23 cellular contexts compared by ENCODE assay signal in the genomic region with DNA sequence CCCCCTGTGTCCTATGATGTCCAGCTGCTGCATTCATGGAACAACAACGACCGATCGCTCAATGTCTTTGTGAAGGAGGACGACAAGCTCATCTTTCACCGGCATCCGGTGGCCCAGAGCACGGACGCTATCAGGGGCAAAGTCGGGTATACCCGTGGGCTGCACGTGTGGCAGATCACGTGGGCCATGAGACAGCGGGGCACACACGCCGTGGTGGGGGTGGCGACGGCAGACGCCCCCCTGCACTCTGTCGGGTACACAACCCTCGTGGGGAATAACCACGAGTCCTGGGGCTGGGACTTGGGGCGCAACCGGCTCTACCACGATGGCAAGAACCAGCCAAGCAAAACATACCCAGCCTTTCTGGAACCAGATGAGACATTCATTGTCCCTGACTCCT.
DNase-seq lines count a peak whose midpoint lies in the region; ATAC-seq and TF ChIP-seq lines count a peak whose summit lies in the region.
"Had no signal": no experiment of that assay in that cellular context is flagged by ENCODE, and none has a peak within 500 bp of the region (broad histone marks: within the 10 kb centered on the region; RNA-seq: fewer than 3 reads in every experiment).

No MANE protein-coding gene starts in this region.

- H3K27me3 Mint-ChIP-seq in MCF 10A (ENCODE audit: insufficient read depth, unreplicated experiment) = no peaks in the 10 kb centered on the region
- H3K27me3 Mint-ChIP-seq: B cell; CD4-positive, CD25-positive, alpha-beta regulatory T cell had no signal

- no peak overlapping the region for H3K14ac ChIP-seq in trophoblast cell (ENCODE audit: low read length)

- no peak overlapping the region for H2BK120ac ChIP-seq in trophoblast cell (ENCODE audit: insufficient read depth, low read length, poor library complexity)

- H3K27me3 ChIP-seq in mammary epithelial cell (ENCODE audit: insufficient read depth, low read length) (no peaks in the 10 kb centered on the region), Panc1 (ENCODE audit: control insufficient read depth, insufficient read depth, low read length) (no peaks in the 10 kb centered on the region), trophoblast cell (ENCODE audit: insufficient read depth, low read length) (no peaks in the 10 kb centered on the region), foreskin keratinocyte (no peaks in the 10 kb centered on the region)
- H3K27me3 ChIP-seq: BLaER1 had no signal

- H3K79me1 ChIP-seq in trophoblast cell (ENCODE audit: low read length) = no peaks in the 10 kb centered on the region

- ATAC-seq in Panc1 = no peak
- ATAC-seq in foreskin keratinocyte = no peak
- no peak for ATAC-seq in GM18858 (IDR thresholded peaks at IDR 0.05; ENCODE audit: unreplicated experiment)
- ATAC-seq: CD8-positive, alpha-beta T cell; GM12878 had no signal

- CTCF ChIA-PET in mammary epithelial cell (lab: Charles Lee; ENCODE audit: low non-redundant PET) = no interaction called here
- CTCF ChIA-PET in MCF 10A (lab: Yijun Ruan, JAX) = no interaction called here
- CTCF ChIA-PET in Panc1 (lab: Charles Lee) = no interaction called here

- H3K36me3 Mint-ChIP-seq in MCF 10A (ENCODE audit: insufficient read depth, unreplicated experiment) = peaks cover 40% of the 10 kb centered on the region

- no peak overlapping the region for H4K91ac ChIP-seq in trophoblast cell (ENCODE audit: low read depth, low read length)

- DNase-seq in mammary epithelial cell (no peak), MCF 10A (ENCODE audit: unreplicated experiment) (no peak), Panc1 (ENCODE audit: low read depth, low spot score) (no peak), left kidney (ENCODE audit: low read depth, low spot score) (peak; percentile 61), trophoblast cell (no peak), foreskin keratinocyte (no peak)
- no peak for DNase-seq in activated CD8-positive, alpha-beta memory T cell treated with anti-CD3 and anti-CD28 coated beads, Interleukin-2, amount 50 U/mL, for 4 hours
- DNase-seq: Caco-2; CD4-positive, CD25-positive, alpha-beta regulatory T cell; CD8-positive, alpha-beta T cell; DMS 273 treated with DMSO at 0.1 percent for 48 hours; DMS79; EL; GDM1; GM23248; H7; HCEC 1CT had no signal

- H3K9me3 Mint-ChIP-seq in MCF 10A (ENCODE audit: unreplicated experiment) = peaks cover 8% of the 10 kb centered on the region
- H3K9me3 Mint-ChIP-seq: CD4-positive, CD25-positive, alpha-beta regulatory T cell; CD8-positive, alpha-beta T cell had no signal

- no peak overlapping the region for H3K27ac Mint-ChIP-seq in MCF 10A (ENCODE audit: low read depth, unreplicated experiment)
- H3K27ac Mint-ChIP-seq: B cell; CD8-positive, alpha-beta T cell had no signal

- no peaks in the 10 kb centered on the region for H3K9me3 ChIP-seq in mammary epithelial cell (replicated peaks; ENCODE audit: insufficient read depth, low read length)
- H3K9me3 ChIP-seq in Panc1 (ENCODE audit: control insufficient read depth, insufficient read depth, low read depth, low read length) = no peaks in the 10 kb centered on the region
- H3K9me3 ChIP-seq in trophoblast cell (ENCODE audit: insufficient read depth, low read depth, low read length) = peaks cover 5% of the 10 kb centered on the region
- H3K9me3 ChIP-seq: Caco-2 had no signal

- TF ChIP-seq CTCF in mammary epithelial cell (conservative IDR thresholded peaks at IDR 0.05 in 1 of 2, IDR thresholded peaks at IDR 0.05 in 1 of 2; ENCODE audit: extremely low read depth in 1 of 2, insufficient read depth in 1 of 2, low read depth in 1 of 2, low read length in 2 of 2) (no peak), MCF 10A (IDR thresholded peaks at IDR 0.05; ENCODE audit: unreplicated experiment) (no peak), Panc1 (IDR thresholded peaks at IDR 0.05) (no peak), foreskin keratinocyte (conservative IDR thresholded peaks at IDR 0.05) (no peak)

- H2BK12ac ChIP-seq in trophoblast cell (ENCODE audit: low read length) = no peak overlapping the region

- H3K79me2 ChIP-seq in mammary epithelial cell (ENCODE audit: insufficient read depth, low read length) = peaks cover 43% of the 10 kb centered on the region
- peaks cover 14% of the 10 kb centered on the region for H3K79me2 ChIP-seq in trophoblast cell (ENCODE audit: control insufficient read depth, insufficient read depth, low read length, poor library complexity)

- H4K12ac ChIP-seq in trophoblast cell (ENCODE audit: low read depth, low read length) = no peak overlapping the region

- H3K18ac ChIP-seq in trophoblast cell (ENCODE audit: low read length) = peak overlapping the region; percentile 30

- intact Hi-C loops in mammary epithelial cell (cut with micrococcal nuclease) = no loop called here
- intact Hi-C loops in MCF 10A (cut with micrococcal nuclease) = loop anchor here (10.0 kb wide), 1 partner anchor 61 kb away; a partner anchor contains a TSS
- intact Hi-C loops in Panc1 (cut with micrococcal nuclease; ENCODE audit: unreplicated experiment) = no loop called here

- H2AK5ac ChIP-seq in trophoblast cell (ENCODE audit: low read length) = no peak overlapping the region

- H3K4me1 Mint-ChIP-seq in MCF 10A (ENCODE audit: insufficient read depth, unreplicated experiment) = peaks cover 7% of the 10 kb centered on the region

- no peak overlapping the region for H4K8ac ChIP-seq in trophoblast cell (ENCODE audit: low read depth, low read length)

- H3K27ac ChIP-seq in mammary epithelial cell (ENCODE audit: insufficient read depth, low read depth, low read length) (no peak overlapping the region), Panc1 (ENCODE audit: low read length) (no peak overlapping the region), trophoblast cell (ENCODE audit: low read depth, low read length) (no peak overlapping the region), foreskin keratinocyte (no peak overlapping the region)
- H3K27ac ChIP-seq: 22Rv1, BLaER1, C4-2B, GM23248 had no signal

- dilution Hi-C loops in mammary epithelial cell (cut with HindIII; ENCODE audit: low sequenced_read_pairs) = loop anchor here (10.0 kb wide), 1 partner anchor 51 kb away; no protein-coding TSS in a partner anchor

- H3K36me3 ChIP-seq in mammary epithelial cell (ENCODE audit: insufficient read depth, low read length) (no peaks in the 10 kb centered on the region), Panc1 (ENCODE audit: control insufficient read depth, insufficient read depth, low read length) (0 out of 2 replicates have a peak, but pooled peaks cover 2% of the 10 kb centered on the region), trophoblast cell (ENCODE audit: control insufficient read depth in 1 of 2, insufficient read depth in 2 of 2, low read length in 2 of 2) (peaks cover 60 to 75% of the 10 kb centered on the region in 2 experiments)

- no peaks in the 10 kb centered on the region for H4K20me1 ChIP-seq in mammary epithelial cell (ENCODE audit: insufficient read depth, low read length)

- no peak overlapping the region for H3K4me3 Mint-ChIP-seq in MCF 10A (ENCODE audit: unreplicated experiment)
- H3K4me3 Mint-ChIP-seq: B cell; CD4-positive, CD25-positive, alpha-beta regulatory T cell; CD8-positive, alpha-beta T cell had no signal

- in situ Hi-C loops in mammary epithelial cell (cut with MboI; ENCODE audit: low sequenced_read_pairs in 2 of 2) = loop anchor here in 1 of 2 donors (25.0 kb wide), 1 partner anchor 94 kb away; no protein-coding TSS in a partner anchor
- in situ Hi-C loops in Panc1 (cut with HindIII; ENCODE audit: low pct_unique_long_range_greater_than_20kb, low sequenced_read_pairs) = no loop called here

- 92% methylated on average over 24 of the region's 24 CpGs for WGBS in mammary epithelial cell (ENCODE audit: low coverage, missing lambda C conversion rate)
- WGBS in trophoblast cell (ENCODE audit: extremely low coverage, insufficient coverage, insufficient read length) = no CpG with 5 or more reads among the region's 24 CpGs

- H3K4me2 ChIP-seq in mammary epithelial cell (ENCODE audit: insufficient read depth, low read depth, low read length) (no peak overlapping the region), trophoblast cell (ENCODE audit: low read length) (no peak overlapping the region)
- H3K4me2 ChIP-seq: BLaER1 had no signal

- H2BK5ac ChIP-seq in trophoblast cell (ENCODE audit: low read depth, low read length, poor library complexity) = no peak overlapping the region

- POLR2A ChIA-PET in MCF 10A (lab: Yijun Ruan, JAX) (no interaction called here), Panc1 (lab: Charles Lee) (no interaction called here)

- no peak overlapping the region for H2AFZ ChIP-seq in mammary epithelial cell (ENCODE audit: low read depth, low read length)
- H2AFZ ChIP-seq in trophoblast cell (ENCODE audit: insufficient read depth, low read length, poor library complexity) = no peak overlapping the region
- H2AFZ ChIP-seq: GM23248 had no signal

- BruUV-seq in mammary epithelial cell (replicated peaks; lab: Mats Ljungman, UMichigan) (TSS peak; percentile 51), MCF 10A (replicated peaks; lab: Mats Ljungman, UMichigan) (no TSS peak), Panc1 (replicated peaks; lab: Mats Ljungman, UMichigan) (TSS peak; percentile 61)

- H3K9ac ChIP-seq in mammary epithelial cell (ENCODE audit: insufficient read depth, low read length) (no peak overlapping the region), trophoblast cell (ENCODE audit: low read length) (no peak overlapping the region)
- H3K9ac ChIP-seq: BLaER1, GM23248 had no signal

- H3K4me3 ChIP-seq in mammary epithelial cell (replicated peaks in 1 of 3; ENCODE audit: insufficient read depth in 1 of 3, low read depth in 2 of 3, low read length in 3 of 3) = no peak overlapping the region
- H3K4me3 ChIP-seq in Panc1 (ENCODE audit: low read depth in 2 of 2, low read length in 2 of 2) = no peak overlapping the region
- H3K4me3 ChIP-seq in trophoblast cell (ENCODE audit: low read depth, low read length) = no peak overlapping the region
- H3K4me3 ChIP-seq: BLaER1, GM12878, GM23248 had no signal

- peak overlapping the region; percentile 19 for H3K4ac ChIP-seq in trophoblast cell (ENCODE audit: low read depth, low read length)

- H3K4me1 ChIP-seq in mammary epithelial cell (ENCODE audit: insufficient read depth, low read length) (no peaks in the 10 kb centered on the region), Panc1 (ENCODE audit: control insufficient read depth, insufficient read depth, low read length) (peaks cover 25% of the 10 kb centered on the region), trophoblast cell (ENCODE audit: control insufficient read depth in 1 of 2, insufficient read depth in 2 of 2, low read length in 2 of 2) (peaks cover 9 to 16% of the 10 kb centered on the region in 2 experiments), foreskin keratinocyte (no peaks in the 10 kb centered on the region)
- H3K4me1 ChIP-seq: Caco-2 had no signal

- H3K23ac ChIP-seq in trophoblast cell (ENCODE audit: low read length) = no peak overlapping the region
